In genomic region chr3:154684021-154684420, GRCh38 we compare ENCODE assay signal across 19 cellular contexts.
DNase-seq lines count a peak whose midpoint lies in the region; FAIRE-seq and TF ChIP-seq lines count a peak whose summit lies in the region.
"Had no signal": no experiment of that assay in that cellular context is flagged by ENCODE, and none has a peak within 500 bp of the region (broad histone marks: within the 10 kb centered on the region; RNA-seq: fewer than 3 reads in every experiment).

No MANE protein-coding gene starts in this region.

- H3K27me3 Mint-ChIP-seq in MCF 10A (ENCODE audit: insufficient read depth, unreplicated experiment), result no peaks in the 10 kb centered on the region
- H3K27me3 Mint-ChIP-seq: activated naive CD8-positive, alpha-beta T cell treated with anti-CD3 and anti-CD28 coated beads, Interleukin-2, amount 10 ng/mL, durations not matched to agents 7 days and 5 days; T-helper 17 cell had no signal

- H3K4me1 Mint-ChIP-seq in MCF 10A (ENCODE audit: insufficient read depth, unreplicated experiment), result peaks cover 6% of the 10 kb centered on the region
- H3K4me1 Mint-ChIP-seq: activated naive CD8-positive, alpha-beta T cell treated with anti-CD3 and anti-CD28 coated beads, Interleukin-2, amount 10 ng/mL, durations not matched to agents 7 days and 5 days; T-helper 17 cell had no signal

- H4K20me1 ChIP-seq in mammary epithelial cell (ENCODE audit: insufficient read depth, low read length), result no peaks in the 10 kb centered on the region
- H4K20me1 ChIP-seq in Loucy (ENCODE audit: insufficient read depth, low read length, poor library complexity, severe bottlenecking), result no peaks in the 10 kb centered on the region

- H3K9me3 Mint-ChIP-seq in MCF 10A (ENCODE audit: unreplicated experiment), result peaks cover 7% of the 10 kb centered on the region

- dilution Hi-C loops in mammary epithelial cell (cut with HindIII; ENCODE audit: low sequenced_read_pairs), result no loop called here

- no peak overlapping the region for H3K4me2 ChIP-seq in mammary epithelial cell (ENCODE audit: insufficient read depth, low read depth, low read length)
- no peak overlapping the region for H3K4me2 ChIP-seq in Loucy (ENCODE audit: low read depth, low read length, poor library complexity, severe bottlenecking)

- no peaks in the 10 kb centered on the region for H3K36me3 ChIP-seq in mammary epithelial cell (ENCODE audit: insufficient read depth, low read length)
- no peaks in the 10 kb centered on the region for H3K36me3 ChIP-seq in Loucy (ENCODE audit: insufficient read depth, low read length)
- no peaks in the 10 kb centered on the region for H3K36me3 ChIP-seq in bronchial epithelial cell (ENCODE audit: control insufficient read depth, insufficient read depth, low read length)
- H3K36me3 ChIP-seq: gastrocnemius medialis had no signal

- H3K36me3 Mint-ChIP-seq in MCF 10A (ENCODE audit: insufficient read depth, unreplicated experiment), result no peaks in the 10 kb centered on the region
- H3K36me3 Mint-ChIP-seq: activated naive CD8-positive, alpha-beta T cell treated with anti-CD3 and anti-CD28 coated beads, Interleukin-2, amount 10 ng/mL, durations not matched to agents 7 days and 5 days had no signal

- no peaks in the 10 kb centered on the region for H3K79me2 ChIP-seq in mammary epithelial cell (ENCODE audit: insufficient read depth, low read length)
- H3K79me2 ChIP-seq in Loucy (ENCODE audit: insufficient read depth, low read length), result no peaks in the 10 kb centered on the region

- H3K27ac Mint-ChIP-seq in MCF 10A (ENCODE audit: low read depth, unreplicated experiment), result no peak overlapping the region
- H3K27ac Mint-ChIP-seq: activated naive CD8-positive, alpha-beta T cell treated with anti-CD3 and anti-CD28 coated beads, Interleukin-2, amount 10 ng/mL, durations not matched to agents 7 days and 5 days; T-helper 17 cell had no signal

- in situ Hi-C loops in mammary epithelial cell (cut with MboI; ENCODE audit: low sequenced_read_pairs in 2 of 2), result no loop called here

- WGBS in mammary epithelial cell (ENCODE audit: low coverage, missing lambda C conversion rate), result 71% methylated on average over 3 of the region's 3 CpGs

- no peaks in the 10 kb centered on the region for H3K9me2 ChIP-seq in Loucy (replicated peaks; ENCODE audit: low read depth, low read length)

- no peak overlapping the region for H3K4me3 Mint-ChIP-seq in MCF 10A (ENCODE audit: unreplicated experiment)
- H3K4me3 Mint-ChIP-seq: activated naive CD8-positive, alpha-beta T cell treated with anti-CD3 and anti-CD28 coated beads, Interleukin-2, amount 10 ng/mL, durations not matched to agents 7 days and 5 days; T-helper 17 cell had no signal

- H2AFZ ChIP-seq in mammary epithelial cell (ENCODE audit: low read depth, low read length) (no peak overlapping the region), Loucy (ENCODE audit: low read length) (no peak overlapping the region)

- intact Hi-C loops in MCF 10A (cut with micrococcal nuclease), result no loop called here
- intact Hi-C loops in mammary epithelial cell (cut with micrococcal nuclease), result no loop called here

- H3K9me3 ChIP-seq in mammary epithelial cell (replicated peaks; ENCODE audit: insufficient read depth, low read length) (no peaks in the 10 kb centered on the region), Loucy (ENCODE audit: insufficient read depth, low read depth, low read length) (no peaks in the 10 kb centered on the region)
- H3K9me3 ChIP-seq: gastrocnemius medialis had no signal

- H3F3A ChIP-seq in Loucy (ENCODE audit: low read depth), result no peaks in the 10 kb centered on the region

- H3K27ac ChIP-seq in mammary epithelial cell (ENCODE audit: insufficient read depth, low read depth, low read length), result no peak overlapping the region
- H3K27ac ChIP-seq: gastrocnemius medialis had no signal

- H3K4me1 ChIP-seq in mammary epithelial cell (ENCODE audit: insufficient read depth, low read length) (no peaks in the 10 kb centered on the region), Loucy (ENCODE audit: insufficient read depth, low read length, poor library complexity, severe bottlenecking) (no peaks in the 10 kb centered on the region)
- H3K4me1 ChIP-seq: gastrocnemius medialis had no signal

- FAIRE-seq in bronchial epithelial cell (lab: Jason Lieb, UNC) (peak; percentile 75), frontal cortex (lab: Jason Lieb, UNC) (no peak)
- FAIRE-seq: D721Med, GM12891, small intestine had no signal

- TF ChIP-seq CTCF in MCF 10A (IDR thresholded peaks at IDR 0.05; ENCODE audit: unreplicated experiment) (no peak), mammary epithelial cell (conservative IDR thresholded peaks at IDR 0.05 in 1 of 2, IDR thresholded peaks at IDR 0.05 in 1 of 2; ENCODE audit: extremely low read depth in 1 of 2, insufficient read depth in 1 of 2, low read depth in 1 of 2, low read length in 2 of 2) (no peak), Loucy (conservative IDR thresholded peaks at IDR 0.05; ENCODE audit: low read length) (peak; percentile 50; the same call in 1 of the 2 replicates), bronchial epithelial cell (IDR thresholded peaks at IDR 0.05; ENCODE audit: insufficient read depth, low read length, severe bottlenecking) (no peak)

- no peak overlapping the region for H3K4me3 ChIP-seq in mammary epithelial cell (replicated peaks in 1 of 3; ENCODE audit: insufficient read depth in 1 of 3, low read depth in 2 of 3, low read length in 3 of 3)
- H3K4me3 ChIP-seq in Loucy (ENCODE audit: low read length, poor library complexity, severe bottlenecking), result no peak overlapping the region
- no peak overlapping the region for H3K4me3 ChIP-seq in bronchial epithelial cell (ENCODE audit: low read depth, low read length)
- H3K4me3 ChIP-seq: gastrocnemius medialis had no signal

- BruUV-seq in MCF 10A (replicated peaks; lab: Mats Ljungman, UMichigan), result no TSS peak
- BruUV-seq in mammary epithelial cell (replicated peaks; lab: Mats Ljungman, UMichigan), result no TSS peak

- CTCF ChIA-PET in MCF 10A (lab: Yijun Ruan, JAX) (no interaction called here), mammary epithelial cell (lab: Charles Lee; ENCODE audit: low non-redundant PET) (no interaction called here)

- POLR2A ChIA-PET in MCF 10A (lab: Yijun Ruan, JAX), result no interaction called here

- H3K9ac ChIP-seq in mammary epithelial cell (ENCODE audit: insufficient read depth, low read length) (no peak overlapping the region), Loucy (ENCODE audit: low read depth, low read length, poor library complexity, severe bottlenecking) (no peak overlapping the region)

- DNase-seq in MCF 10A (ENCODE audit: unreplicated experiment), result peak; percentile 3
- no peak for DNase-seq in mammary epithelial cell
- no peak for DNase-seq in bronchial epithelial cell (ENCODE audit: low read depth)
- no peak for DNase-seq in NCI-H226
- DNase-seq in GF-D8 (lab: John Stamatoyannopoulos, UW), result no peak
- DNase-seq in NCI-H524 treated with DMSO at 0.1 percent for 48 hours (lab: John Stamatoyannopoulos, UW), result no peak
- no peak for DNase-seq in frontal cortex (ENCODE audit: low spot score in 2 of 2)
- DNase-seq: activated CD4-positive, alpha-beta T cell treated with anti-CD3 and anti-CD28 coated beads for 4 hours; activated naive CD8-positive, alpha-beta T cell treated with anti-CD3 and anti-CD28 coated beads, Interleukin-2, amount 10 ng/mL, durations not matched to agents 7 days and 5 days; cerebellar nuclear complex; gastrocnemius medialis; NCI-H1105; NCI-H446; small intestine; stimulated activated naive CD8-positive, alpha-beta T cell treated with anti-CD3 and anti-CD28 coated beads, Interleukin-15, Interleukin-2, amounts not matched to agents 100 U/mL and 50 U/mL, for 24 hours; T-helper 17 cell had no signal

- H3K27me3 ChIP-seq in mammary epithelial cell (ENCODE audit: insufficient read depth, low read length) (no peaks in the 10 kb centered on the region), Loucy (ENCODE audit: insufficient read depth, low read length, poor library complexity, severe bottlenecking) (no peaks in the 10 kb centered on the region), bronchial epithelial cell (ENCODE audit: control insufficient read depth, insufficient read depth, low read length) (no peaks in the 10 kb centered on the region)
- H3K27me3 ChIP-seq: gastrocnemius medialis had no signal
